11 cellular contexts compared by ENCODE assay signal in genomic region chr22:46107753-46108563, GRCh38. TPM values are rescaled to one million over a fixed set of nuclear protein-coding genes. Genes with fewer than 3 reads are reported as not detected.
DNase-seq lines count a peak whose midpoint lies in the region; ATAC-seq, FAIRE-seq and TF ChIP-seq lines count a peak whose summit lies in the region.
"Had no signal": no experiment of that assay in that cellular context is flagged by ENCODE, and none has a peak within 500 bp of the region (broad histone marks: within the 10 kb centered on the region; RNA-seq: fewer than 3 reads in every experiment).

No MANE protein-coding gene starts in this region.

- H3K9me3 ChIP-seq in PC-3 (ENCODE audit: low read length) (no peaks in the 10 kb centered on the region), H1 (ENCODE audit: insufficient read depth in 2 of 2, low read depth in 1 of 2, low read length in 1 of 2) (no peaks in the 10 kb centered on the region), tibial artery (no peaks in the 10 kb centered on the region)

- H3K4me1 ChIP-seq in PC-3 (ENCODE audit: insufficient read depth, low read length): no peaks in the 10 kb centered on the region
- peaks cover 0 to 16% (median 10%) of the 10 kb centered on the region in 4 experiments; a peak in 6 of 7 replicates for H3K4me1 ChIP-seq in H1 (replicated peaks in 1 of 4; ENCODE audit: control insufficient read depth in 3 of 4, insufficient read depth in 4 of 4, low read length in 3 of 4)
- no peaks in the 10 kb centered on the region for H3K4me1 ChIP-seq in mesendoderm (ENCODE audit: control insufficient read depth, low read depth, low read length)
- H3K4me1 ChIP-seq in tibial artery: peaks cover 6 to 100% (median 96%) of the 10 kb centered on the region in 4 donors

- H2BK15ac ChIP-seq in H1 (ENCODE audit: low read length) (no peak overlapping the region), mesendoderm (replicated peaks; ENCODE audit: low read depth) (no peak overlapping the region)

- no peak overlapping the region for H3K9ac ChIP-seq in PC-3 (ENCODE audit: low read length)
- H3K9ac ChIP-seq in H1 (replicated peaks in 1 of 4; ENCODE audit: extremely low read depth in 1 of 4, low read depth in 3 of 4, low read length in 3 of 4): no peak overlapping the region
- no peak overlapping the region for H3K9ac ChIP-seq in mesendoderm (ENCODE audit: low read length)

- H3K56ac ChIP-seq in H1 (replicated peaks; ENCODE audit: insufficient read length, low read depth, low read length) (no peak overlapping the region), mesendoderm (ENCODE audit: low read length) (peak overlapping the region; percentile 25)

- H3K4me3 Mint-ChIP-seq in activated T-helper 1 cell treated with anti-CD3 and anti-CD28 coated beads, Interleukin-12 subunit alpha, Interleukin-12 subunit beta, Interleukin-2, Interleukin-4 antibody, amounts not matched to agents 30 ng/mL and 10 ng/mL and 1 ng/mL, durations not matched to agents 14 hours and 24 hours and 36 hours: no peak overlapping the region

- no peak overlapping the region for H2BK12ac ChIP-seq in H1 (ENCODE audit: low read depth, low read length)

- H3K27me3 ChIP-seq in PC-3 (ENCODE audit: low read length) (no peaks in the 10 kb centered on the region), H1 (replicated peaks in 1 of 4; ENCODE audit: control insufficient read depth in 3 of 4, extremely low read depth in 1 of 4, insufficient read depth in 3 of 4, low read length in 3 of 4) (no peaks in the 10 kb centered on the region), mesendoderm (ENCODE audit: insufficient read depth, low read length, poor library complexity) (no peaks in the 10 kb centered on the region), tibial artery (no peaks in the 10 kb centered on the region)

- H2AK5ac ChIP-seq in H1 (ENCODE audit: low read depth, low read length) (no peak overlapping the region), mesendoderm (ENCODE audit: low read length) (no peak overlapping the region)

- H3K4ac ChIP-seq in H1 (replicated peaks; ENCODE audit: insufficient read length, low read depth, low read length) (peak overlapping the region; percentile 78), mesendoderm (ENCODE audit: low read depth, low read length) (no peak overlapping the region)

- TF ChIP-seq RAD21 in H1 (IDR thresholded peaks at IDR 0.05 in 1 of 2, conservative IDR thresholded peaks at IDR 0.05 in 1 of 2; ENCODE audit: low read depth in 2 of 2, low read length in 2 of 2): no peak

- H3K27ac Mint-ChIP-seq in activated T-helper 1 cell treated with anti-CD3 and anti-CD28 coated beads, Interleukin-12 subunit alpha, Interleukin-12 subunit beta, Interleukin-2, Interleukin-4 antibody, amounts not matched to agents 30 ng/mL and 10 ng/mL and 1 ng/mL, durations not matched to agents 14 hours and 24 hours and 36 hours: no peak overlapping the region

- peaks cover 4% of the 10 kb centered on the region for H3F3A ChIP-seq in PC-3 (ENCODE audit: low read length, unreplicated experiment)

- H2BK120ac ChIP-seq in H1 (replicated peaks; ENCODE audit: low read depth, low read length) (no peak overlapping the region), mesendoderm (ENCODE audit: low read depth, low read length) (no peak overlapping the region)

- H4K20me1 ChIP-seq in PC-3 (ENCODE audit: low read length): peaks cover 8% of the 10 kb centered on the region; the same call in 1 of the 2 replicates
- peaks cover 0 to 1% of the 10 kb centered on the region in 2 experiments for H4K20me1 ChIP-seq in H1 (replicated peaks in 1 of 2; ENCODE audit: control insufficient read depth in 1 of 2, insufficient read depth in 2 of 2, low read length in 2 of 2)

- no peak overlapping the region for H2AFZ ChIP-seq in PC-3 (ENCODE audit: low read length)
- H2AFZ ChIP-seq in H1 (ENCODE audit: low read length): no peak overlapping the region

- no peak overlapping the region for H4K91ac ChIP-seq in H1 (replicated peaks; ENCODE audit: insufficient read length, low read length)

- H3K79me1 ChIP-seq in H1 (ENCODE audit: low read depth, low read length) (no peaks in the 10 kb centered on the region), mesendoderm (ENCODE audit: low read length) (no peaks in the 10 kb centered on the region)

- DNase-seq in PC-3 (no peak), H1 (ENCODE audit: low read depth in 1 of 2, low spot score in 2 of 2) (no peak), mesendoderm (no peak), tibial artery (peak in 1 of 2 donors; percentile 86), pons (ENCODE audit: low spot score) (no peak), NCI-H524 treated with DMSO at 0.1 percent for 48 hours (lab: John Stamatoyannopoulos, UW) (no peak)
- no peak for DNase-seq in activated T-helper 1 cell treated with anti-CD3 and anti-CD28 coated beads, Interleukin-12 subunit alpha, Interleukin-12 subunit beta, Interleukin-2, Interleukin-4 antibody, amounts not matched to agents 30 ng/mL and 10 ng/mL and 1 ng/mL, durations not matched to agents 14 hours and 24 hours and 36 hours (ENCODE audit: low spot score)
- DNase-seq: activated T-cell treated with anti-CD3 and anti-CD28 coated beads for 4 hours; foreskin melanocyte; stimulated activated naive CD8-positive, alpha-beta T cell treated with anti-CD3 and anti-CD28 coated beads, Interleukin-15, Interleukin-2, amounts not matched to agents 100 U/mL and 50 U/mL, for 24 hours had no signal

- H3K27me3 Mint-ChIP-seq in activated T-helper 1 cell treated with anti-CD3 and anti-CD28 coated beads, Interleukin-12 subunit alpha, Interleukin-12 subunit beta, Interleukin-2, Interleukin-4 antibody, amounts not matched to agents 30 ng/mL and 10 ng/mL and 1 ng/mL, durations not matched to agents 14 hours and 24 hours and 36 hours (ENCODE audit: insufficient read depth): no peaks in the 10 kb centered on the region

- peaks cover 32% of the 10 kb centered on the region for H3K36me3 ChIP-seq in PC-3 (ENCODE audit: low read depth, low read length)
- H3K36me3 ChIP-seq in H1 (ENCODE audit: control insufficient read depth in 2 of 4, insufficient read depth in 4 of 4, low read length in 3 of 4): no peaks in the 10 kb centered on the region
- no peaks in the 10 kb centered on the region for H3K36me3 ChIP-seq in mesendoderm (ENCODE audit: control insufficient read depth, insufficient read depth, low read length)
- H3K36me3 ChIP-seq in tibial artery: peaks cover 29 to 87% (median 76%) of the 10 kb centered on the region in 3 donors

- no peak for FAIRE-seq in H1 (lab: Jason Lieb, UNC)

- no peak for TF ChIP-seq EP300 in H1 (IDR thresholded peaks at IDR 0.05; ENCODE audit: borderline replicate concordance in 1 of 2, low read depth in 2 of 2, low read length in 2 of 2)

- H3K23ac ChIP-seq in H1 (ENCODE audit: insufficient read length): no peak overlapping the region
- H3K23ac ChIP-seq in mesendoderm (ENCODE audit: low read length): no peak overlapping the region

- ATAC-seq in PC-3: peak; percentile 1; the same call in 1 of the 2 replicates
- ATAC-seq in HG03025 (IDR thresholded peaks at IDR 0.05; ENCODE audit: low FRiP score, unreplicated experiment): no peak
- ATAC-seq: stimulated activated naive CD8-positive, alpha-beta T cell treated with anti-CD3 and anti-CD28 coated beads, Interleukin-15, Interleukin-2, amounts not matched to agents 100 U/mL and 50 U/mL, for 24 hours had no signal

- no peaks in the 10 kb centered on the region for H3K9me3 Mint-ChIP-seq in activated T-helper 1 cell treated with anti-CD3 and anti-CD28 coated beads, Interleukin-12 subunit alpha, Interleukin-12 subunit beta, Interleukin-2, Interleukin-4 antibody, amounts not matched to agents 30 ng/mL and 10 ng/mL and 1 ng/mL, durations not matched to agents 14 hours and 24 hours and 36 hours

- no peak overlapping the region for H3K27ac ChIP-seq in PC-3 (ENCODE audit: low read length)
- no peak overlapping the region for H3K27ac ChIP-seq in H1 (ENCODE audit: low read depth, low read length)
- no peak overlapping the region for H3K27ac ChIP-seq in mesendoderm (ENCODE audit: low read depth, low read length)
- peak overlapping the region; percentile 73 to 78 for H3K27ac ChIP-seq in tibial artery

- H3K9me2 ChIP-seq in PC-3 (replicated peaks; ENCODE audit: low read length): no peaks in the 10 kb centered on the region

- intact Hi-C loops in PC-3 (cut with micrococcal nuclease): no loop called here
- intact Hi-C loops in tibial artery (cut with DNase I; ENCODE audit: low total_unique reads): no loop called here
- intact Hi-C loops in activated T-helper 1 cell treated with anti-CD3 and anti-CD28 coated beads, Interleukin-12 subunit alpha, Interleukin-12 subunit beta, Interleukin-2, Interleukin-4 antibody, amounts not matched to agents 30 ng/mL and 10 ng/mL and 1 ng/mL, durations not matched to agents 14 hours and 24 hours and 36 hours (cut with micrococcal nuclease): loop anchor here (10.0 kb wide), 1 partner anchor 533 kb away; no protein-coding TSS in a partner anchor

- CTCF ChIA-PET in PC-3 (lab: Charles Lee): no interaction called here
- CTCF ChIA-PET in H1 (lab: Charles Lee; ENCODE audit: partially characterized antibody): interaction anchor here (0.7 kb wide), 1 partner anchor 114 kb away, joined by 3 read pairs; no protein-coding TSS in a partner anchor

- H2BK20ac ChIP-seq in H1 (ENCODE audit: low read length): no peak overlapping the region

- H3K4me3 ChIP-seq in PC-3 (ENCODE audit: low read length): no peak overlapping the region
- no peak overlapping the region for H3K4me3 ChIP-seq in H1 (ENCODE audit: extremely low read depth in 1 of 4, insufficient read depth in 2 of 4, low read depth in 3 of 4, low read length in 4 of 4)
- H3K4me3 ChIP-seq in mesendoderm (ENCODE audit: low read length): no peak overlapping the region
- H3K4me3 ChIP-seq in tibial artery: no peak overlapping the region

- no peaks in the 10 kb centered on the region for H3K23me2 ChIP-seq in H1 (ENCODE audit: low read depth, low read length)

- H3K14ac ChIP-seq in H1 (ENCODE audit: insufficient read length): no peak overlapping the region

- no peak for TF ChIP-seq POLR2A in H1 (IDR thresholded peaks at IDR 0.05; ENCODE audit: control extremely low read depth in 1 of 2, low read depth in 2 of 2, low read length in 2 of 2)

- no peak overlapping the region for H3K4me2 ChIP-seq in PC-3 (ENCODE audit: low read length)
- H3K4me2 ChIP-seq in H1 (ENCODE audit: insufficient read depth in 1 of 2, low read depth in 2 of 2, low read length in 2 of 2): no peak overlapping the region
- no peak overlapping the region for H3K4me2 ChIP-seq in mesendoderm (ENCODE audit: low read length)

- no peaks in the 10 kb centered on the region for H3K4me1 Mint-ChIP-seq in activated T-helper 1 cell treated with anti-CD3 and anti-CD28 coated beads, Interleukin-12 subunit alpha, Interleukin-12 subunit beta, Interleukin-2, Interleukin-4 antibody, amounts not matched to agents 30 ng/mL and 10 ng/mL and 1 ng/mL, durations not matched to agents 14 hours and 24 hours and 36 hours (ENCODE audit: low read depth)

- H3K36me3 Mint-ChIP-seq in activated T-helper 1 cell treated with anti-CD3 and anti-CD28 coated beads, Interleukin-12 subunit alpha, Interleukin-12 subunit beta, Interleukin-2, Interleukin-4 antibody, amounts not matched to agents 30 ng/mL and 10 ng/mL and 1 ng/mL, durations not matched to agents 14 hours and 24 hours and 36 hours (ENCODE audit: low read depth): no peaks in the 10 kb centered on the region

- H4K8ac ChIP-seq in H1 (ENCODE audit: extremely low read depth, insufficient read depth, low read length) (no peak overlapping the region), mesendoderm (ENCODE audit: low read depth, low read length) (no peak overlapping the region)

- no TSS peak for BruUV-seq in PC-3 (replicated peaks; lab: Mats Ljungman, UMichigan)

- POLR2A ChIA-PET in PC-3 (lab: Charles Lee; ENCODE audit: unreplicated experiment): no interaction called here
- POLR2A ChIA-PET in H1 (lab: Charles Lee; ENCODE audit: partially characterized antibody): no interaction called here

- H4K5ac ChIP-seq in H1 (ENCODE audit: insufficient read length, low read depth, low read length): no peak overlapping the region
- H4K5ac ChIP-seq in mesendoderm (ENCODE audit: low read length): no peak overlapping the region

- H3K79me2 ChIP-seq in PC-3 (ENCODE audit: low read length): no peaks in the 10 kb centered on the region
- H3K79me2 ChIP-seq in H1 (ENCODE audit: control insufficient read depth in 1 of 2, insufficient read depth in 2 of 2, low read length in 2 of 2): no peaks in the 10 kb centered on the region
- H3K79me2 ChIP-seq in mesendoderm (ENCODE audit: control insufficient read depth, insufficient read depth, low read length): no peaks in the 10 kb centered on the region

- H3K18ac ChIP-seq in H1 (ENCODE audit: extremely low read depth, low read length) (no peak overlapping the region; the same call in 1 of the 2 replicates), mesendoderm (ENCODE audit: low read length) (no peak overlapping the region)

- TF ChIP-seq CTCF in PC-3 (conservative IDR thresholded peaks at IDR 0.05; ENCODE audit: low read depth, low read length): no peak
- no peak for TF ChIP-seq CTCF in H1 (IDR thresholded peaks at IDR 0.05; ENCODE audit: control extremely low read depth in 1 of 3, insufficient read depth in 1 of 3, low read depth in 1 of 3, low read length in 3 of 3)
- TF ChIP-seq CTCF in tibial artery (IDR thresholded peaks at IDR 0.05): no peak

- 89% methylated on average over 21 of the region's 22 CpGs; no CpG with 5 or more reads in 1 of the 2 experiments for WGBS in H1 (ENCODE audit: extremely low coverage in 1 of 2, insufficient coverage in 1 of 2, insufficient read length in 1 of 2, insufficient replicate concordance in 2 of 2, low coverage in 1 of 2, low lambda C conversion rate in 2 of 2, missing lambda C conversion rate in 1 of 2), 2 experiments
- no CpG with 5 or more reads among the region's 22 CpGs for WGBS in mesendoderm (ENCODE audit: extremely low coverage, insufficient coverage, low lambda C conversion rate)

- H2BK5ac ChIP-seq in H1 (ENCODE audit: low read depth, low read length) (no peak overlapping the region; the same call in 1 of the 2 replicates), mesendoderm (ENCODE audit: low read length) (no peak overlapping the region)

RNA-seq across cellular contexts. Expression of gene PPARA, which starts 42.4 kb away (rescaled TPM):
- 6.0 and 7.7 TPM in 2 replicates for total RNA-seq in PC-3 (2014; rRNA removed)
- total RNA-seq in H1 (2021; fragmentation: NEBNext Ultra II Directional; extraction: Animal tissue kit (Norgen Biotek cat#: 25700)): 8.2 and 10.0 TPM in 2 replicates
- polyA plus RNA-seq in H1 (2011; rRNA removed): 3.1 and 3.3 TPM in 2 replicates
- 3.6 TPM for polyA plus RNA-seq in H1 (2011; cell fraction: cytosol; rRNA removed)
- 9.9 TPM for polyA plus RNA-seq in H1 (2011; cell fraction: nucleus; rRNA removed)
- 3.8 to 4.8 TPM (median 4.5 TPM) in 4 replicates for polyA plus RNA-seq in H1 (2012, experiment 1 of 2)
- 3.1 TPM for polyA plus RNA-seq in H1 (2012, experiment 2 of 2)
- polyA plus RNA-seq in H1 (2013, experiment 1 of 2): 3.9 TPM
- 3.4 TPM for polyA plus RNA-seq in H1 (2013, experiment 2 of 2)
- 6.5 and 7.4 TPM in 2 replicates for polyA minus RNA-seq in H1 (2011; rRNA and poly(A)+ RNA removed)
- 3.2 TPM for polyA minus RNA-seq in H1 (2011; cell fraction: cytosol; rRNA and poly(A)+ RNA removed)
- 14.7 TPM for polyA minus RNA-seq in H1 (2011; cell fraction: nucleus; rRNA and poly(A)+ RNA removed)
- 0.49 TPM for polyA plus RNA-seq in mesendoderm (2013, experiment 1 of 2)
- 0.69 TPM for polyA plus RNA-seq in mesendoderm (2013, experiment 2 of 2)
- total RNA-seq in activated T-helper 1 cell treated with anti-CD3 and anti-CD28 coated beads, Interleukin-12 subunit alpha, Interleukin-12 subunit beta, Interleukin-2, Interleukin-4 antibody, amounts not matched to agents 30 ng/mL and 10 ng/mL and 1 ng/mL, durations not matched to agents 14 hours and 24 hours and 36 hours: 11.6 and 14.3 TPM in 2 replicates

Comparison
In these comparisons a context has a peak if more than half of its experiments do, and no peak if none do; other contexts are left out.
1. H3K27ac ChIP-seq: peak in tibial artery (2 of 2); none in PC-3 (single experiment), H1 (single experiment) and mesendoderm (single experiment).